ENCODE assay signal across 15 cellular contexts in genomic region chr15:89111961-89112340, GRCh38. TPM values are rescaled to one million over a fixed set of nuclear protein-coding genes. Genes with fewer than 3 reads are reported as not detected.
DNase-seq lines count a peak whose midpoint lies in the region; ATAC-seq and TF ChIP-seq lines count a peak whose summit lies in the region.
"Had no signal": no experiment of that assay in that cellular context is flagged by ENCODE, and none has a peak within 500 bp of the region (broad histone marks: within the 10 kb centered on the region; RNA-seq: fewer than 3 reads in every experiment).

No MANE protein-coding gene starts in this region.

- H3K36me3 ChIP-seq in adrenal gland (replicated peaks in 1 of 2) (peaks cover 0 to 14% of the 10 kb centered on the region in 2 donors), liver (ENCODE audit: control insufficient read depth in 4 of 4, insufficient read depth in 3 of 4, low read depth in 1 of 4, low read length in 3 of 4) (peaks cover 6 to 17% (median 11%) of the 10 kb centered on the region in 4 donors)

- DNase-seq in adrenal gland (no peak), substantia nigra (lab: John Stamatoyannopoulos, UW) (peak in 2 of 49 donors; percentile 45 to 49), kidney tubule cell (ENCODE audit: low spot score) (no peak), NCI-H510A treated with DMSO at 0.1 percent for 48 hours (lab: John Stamatoyannopoulos, UW) (no peak), EL (no peak)
- no peak for DNase-seq in activated naive CD4-positive, alpha-beta T cell treated with anti-CD3 and anti-CD28 coated beads, Interleukin-2, amount 50 U/mL, for 72 hours (ENCODE audit: low spot score in 2 of 2)
- DNase-seq: activated naive CD8-positive, alpha-beta T cell treated with anti-CD3 and anti-CD28 coated beads, Interleukin-2, amount 10 ng/mL, durations not matched to agents 7 days and 5 days; CD4-positive, alpha-beta T cell; effector memory CD8-positive, alpha-beta T cell; KG1; NCI-H2081 treated with DMSO at 0.1 percent for 48 hours had no signal

- H3K4me3 ChIP-seq in adrenal gland = no peak overlapping the region
- no peak overlapping the region for H3K4me3 ChIP-seq in liver (ENCODE audit: low read depth in 1 of 3, low read length in 3 of 3)

- H3K27me3 ChIP-seq in adrenal gland (no peaks in the 10 kb centered on the region), liver (ENCODE audit: control insufficient read depth in 4 of 4, insufficient read depth in 4 of 4, low read length in 3 of 4) (no peaks in the 10 kb centered on the region)

- no peaks in the 10 kb centered on the region for H3K9me3 Mint-ChIP-seq in activated naive CD4-positive, alpha-beta T cell treated with anti-CD3 and anti-CD28 coated beads, Interleukin-2, amount 50 U/mL, for 72 hours
- H3K9me3 Mint-ChIP-seq: activated naive CD8-positive, alpha-beta T cell treated with anti-CD3 and anti-CD28 coated beads, Interleukin-2, amount 10 ng/mL, durations not matched to agents 7 days and 5 days; CD4-positive, alpha-beta T cell; effector memory CD8-positive, alpha-beta T cell; mesothelial cell of epicardium; T-helper 2 cell treated with Interferon-gamma antibody and Interleukin-4, amounts not matched to agents 5 μg/mL and 100 μg/mL, for 36 hours had no signal

- intact Hi-C loops in adrenal gland (cut with DNase I) = no loop called here

- H3K9me3 ChIP-seq in adrenal gland (replicated peaks in 1 of 3) = no peaks in the 10 kb centered on the region
- H3K9me3 ChIP-seq in liver (ENCODE audit: control insufficient read depth in 4 of 4, low read length in 3 of 4) = no peaks in the 10 kb centered on the region

- TF ChIP-seq CTCF in adrenal gland (IDR thresholded peaks at IDR 0.05) = no peak
- TF ChIP-seq CTCF in liver (IDR thresholded peaks at IDR 0.05; ENCODE audit: low read depth, low read length, missing input control) = no peak

- no peak for TF ChIP-seq RAD21 in liver (IDR thresholded peaks at IDR 0.05)

- peak overlapping the region in 1 of 2 donors; percentile 76 for H3K9ac ChIP-seq in liver (ENCODE audit: low read depth in 1 of 2, low read length in 2 of 2)

- TF ChIP-seq POLR2A in adrenal gland (IDR thresholded peaks at IDR 0.05) = no peak

- peak; percentile 5 for ATAC-seq in HG02870 (IDR thresholded peaks at IDR 0.05; ENCODE audit: unreplicated experiment)
- no peak for ATAC-seq in activated naive CD4-positive, alpha-beta T cell treated with anti-CD3 and anti-CD28 coated beads, Interleukin-2, amount 50 U/mL, for 72 hours

- WGBS in adrenal gland, 4 donors = 59 to 84% (median 69%) methylated on average over 4 of the region's 4 CpGs
- 47% methylated on average over 4 of the region's 4 CpGs for WGBS in liver

- H3K27ac Mint-ChIP-seq in activated naive CD4-positive, alpha-beta T cell treated with anti-CD3 and anti-CD28 coated beads, Interleukin-2, amount 50 U/mL, for 72 hours = no peak overlapping the region
- H3K27ac Mint-ChIP-seq: mesothelial cell of epicardium had no signal

- peaks cover 4 to 5% of the 10 kb centered on the region in 2 donors for H3K36me3 Mint-ChIP-seq in activated naive CD4-positive, alpha-beta T cell treated with anti-CD3 and anti-CD28 coated beads, Interleukin-2, amount 50 U/mL, for 72 hours

- peaks cover 26 to 68% of the 10 kb centered on the region in 2 donors for H3K4me1 ChIP-seq in adrenal gland (replicated peaks in 1 of 2)
- H3K4me1 ChIP-seq in liver (ENCODE audit: control insufficient read depth in 4 of 4, insufficient read depth in 4 of 4, low read length in 3 of 4) = peaks cover 6 to 39% (median 12%) of the 10 kb centered on the region in 4 donors

- peak overlapping the region in 3 of 5 donors; percentile 71 to 82 (median 79) for H3K27ac ChIP-seq in adrenal gland
- peak overlapping the region; percentile 91 to 96 for H3K27ac ChIP-seq in liver (ENCODE audit: low read depth in 1 of 2, low read length in 2 of 2)
- peak overlapping the region; percentile 75 for H3K27ac ChIP-seq in substantia nigra (ENCODE audit: low read depth, low read length, poor library complexity, severe bottlenecking)

TF ChIP-seq in liver, 16 proteins besides CTCF, POLR2A, EP300 and RAD21:
- TF ChIP-seq HNF4G (IDR thresholded peaks at IDR 0.05) (no peak), GABPA (IDR thresholded peaks at IDR 0.05 in 1 of 2, conservative IDR thresholded peaks at IDR 0.05 in 1 of 2) (no peak), REST (IDR thresholded peaks at IDR 0.05) (no peak), JUND (IDR thresholded peaks at IDR 0.05) (no peak), RXRA (IDR thresholded peaks at IDR 0.05) (no peak), NR2F2 (IDR thresholded peaks at IDR 0.05) (no peak), EGR1 (IDR thresholded peaks at IDR 0.05; ENCODE audit: low read depth in 2 of 2) (no peak), YY1 (IDR thresholded peaks at IDR 0.05) (no peak), ZBTB33 (IDR thresholded peaks at IDR 0.05) (no peak), MAX (IDR thresholded peaks at IDR 0.05) (no peak), FOXA2 (IDR thresholded peaks at IDR 0.05) (no peak), ATF3 (IDR thresholded peaks at IDR 0.05) (no peak), HNF4A (conservative IDR thresholded peaks at IDR 0.05) (no peak)

RNA-seq across cellular contexts. Expression of gene ABHD2, which starts 23.7 kb away (rescaled TPM):
- total RNA-seq in adrenal gland = 100 to 1,000 TPM; 116 to 316 (median 173) TPM
- 10 to 100 TPM in 1 of 3 donors, 1 to 10 TPM in 2; 5.6 to 71.0 (median 9.7) TPM for polyA plus RNA-seq in adrenal gland
- 100 to 1,000 TPM in 1 of 2 donors, 10 to 100 TPM in 1; 34.6 to 663 TPM for total RNA-seq in liver
- polyA plus RNA-seq in liver = 10 to 100 TPM; 58.8 to 71.5 TPM
- total RNA-seq in activated naive CD4-positive, alpha-beta T cell treated with anti-CD3 and anti-CD28 coated beads, Interleukin-2, amount 50 U/mL, for 72 hours = 10 to 100 TPM; 44.9 to 52.3 TPM
